8 cellular contexts compared by ENCODE assay signal in genomic region chr5:157464518-157465171, GRCh38. TPM values are rescaled to one million over a fixed set of nuclear protein-coding genes. Genes with fewer than 3 reads are reported as not detected.
DNase-seq lines count a peak whose midpoint lies in the region; ATAC-seq, FAIRE-seq and TF ChIP-seq lines count a peak whose summit lies in the region.

No MANE protein-coding gene starts in this region.

- no peak overlapping the region for H2AFZ ChIP-seq in neural progenitor cell (replicated peaks)

- no peak overlapping the region for H3K27ac ChIP-seq in neural progenitor cell
- H3K27ac ChIP-seq in vagina, result peak overlapping the region; percentile 67

- no peak overlapping the region for H3K9ac ChIP-seq in neural progenitor cell

- intact Hi-C loops in vagina (cut with DNase I), result loop anchor here (10.0 kb wide), 1 partner anchor 100 kb away; no protein-coding TSS in a partner anchor

- FAIRE-seq in bronchial epithelial cell (lab: Jason Lieb, UNC), result peak; percentile 77

- H3K9me3 Mint-ChIP-seq in neural progenitor cell, result no peaks in the 10 kb centered on the region

- H3K27ac Mint-ChIP-seq in neural progenitor cell, result peak overlapping the region; percentile 25

- peak overlapping the region; percentile 18 for H3K4me2 ChIP-seq in neural progenitor cell

- ATAC-seq in HG03045 (IDR thresholded peaks at IDR 0.05; ENCODE audit: unreplicated experiment), result peak; percentile 93
- peak; percentile 70 for ATAC-seq in SK-N-SH treated with all-trans-retinoic acid at 6 μM for 48 hours

- H3K4me3 Mint-ChIP-seq in neural progenitor cell, result peak overlapping the region; percentile 5

- peaks cover 2% of the 10 kb centered on the region for H3K36me3 Mint-ChIP-seq in neural progenitor cell

- H3K4me3 ChIP-seq in bronchial epithelial cell (ENCODE audit: low read depth, low read length), result no peak overlapping the region
- H3K4me3 ChIP-seq in neural progenitor cell, result no peak overlapping the region
- no peak overlapping the region for H3K4me3 ChIP-seq in vagina

- no peaks in the 10 kb centered on the region for H3K9me3 ChIP-seq in neural progenitor cell (ENCODE audit: low read depth)
- H3K9me3 ChIP-seq in vagina, result no peaks in the 10 kb centered on the region

- H4K20me1 ChIP-seq in neural progenitor cell (ENCODE audit: low read depth), result no peaks in the 10 kb centered on the region

- peaks cover 5% of the 10 kb centered on the region for H3F3A ChIP-seq in neural progenitor cell (ENCODE audit: low read depth)

- H3K27me3 ChIP-seq in bronchial epithelial cell (ENCODE audit: control insufficient read depth, insufficient read depth, low read length) (no peaks in the 10 kb centered on the region), neural progenitor cell (peaks cover 32% of the 10 kb centered on the region), vagina (no peaks in the 10 kb centered on the region)

- TF ChIP-seq CTCF in bronchial epithelial cell (IDR thresholded peaks at IDR 0.05; ENCODE audit: insufficient read depth, low read length, severe bottlenecking) (no peak), neural progenitor cell (IDR thresholded peaks at IDR 0.05) (no peak), vagina (IDR thresholded peaks at IDR 0.05) (no peak)

- DNase-seq in activated naive CD4-positive, alpha-beta T cell treated with Interleukin-2 at 50 U/mL for 16 hours, result peak; percentile 74
- no peak for DNase-seq in activated naive CD4-positive, alpha-beta T cell (lab: John Stamatoyannopoulos, UW)
- DNase-seq in bronchial epithelial cell (ENCODE audit: low read depth), result peak; percentile 98
- DNase-seq in neural progenitor cell (ENCODE audit: low spot score), result no peak
- no peak for DNase-seq in vagina (ENCODE audit: extremely low spot score in 2 of 2)
- DNase-seq in NCI-H1694 (lab: John Stamatoyannopoulos, UW), result no peak

- peaks cover 14% of the 10 kb centered on the region for H3K36me3 ChIP-seq in bronchial epithelial cell (ENCODE audit: control insufficient read depth, insufficient read depth, low read length)
- H3K36me3 ChIP-seq in neural progenitor cell, result no peaks in the 10 kb centered on the region
- no peaks in the 10 kb centered on the region for H3K36me3 ChIP-seq in vagina

- H3K4me1 ChIP-seq in neural progenitor cell (peaks cover 10% of the 10 kb centered on the region), vagina (peaks cover 48% of the 10 kb centered on the region)

- peaks cover 11% of the 10 kb centered on the region for H3K27me3 Mint-ChIP-seq in neural progenitor cell (ENCODE audit: insufficient read depth, low read depth)

- TF ChIP-seq POLR2A in vagina (IDR thresholded peaks at IDR 0.05), result no peak

- peaks cover 18% of the 10 kb centered on the region for H3K4me1 Mint-ChIP-seq in neural progenitor cell

- no peaks in the 10 kb centered on the region for H3K79me2 ChIP-seq in neural progenitor cell (ENCODE audit: low read depth)

TF ChIP-seq in SK-N-SH treated with all-trans-retinoic acid at 6 μM for 48 hours, 23 proteins besides CTCF, POLR2A, EP300 and RAD21:
- TF ChIP-seq SNAI2 (CRISPR knock-in tag; IDR thresholded peaks at IDR 0.05) (no peak), ISL1 (CRISPR knock-in tag; IDR thresholded peaks at IDR 0.05) (peak; percentile 31; the same call in 1 of the 2 replicates), POU6F1 (CRISPR knock-in tag; IDR thresholded peaks at IDR 0.05; ENCODE audit: borderline replicate concordance, low read depth) (no peak), BACH2 (CRISPR knock-in tag; IDR thresholded peaks at IDR 0.05; ENCODE audit: borderline replicate concordance) (no peak), GLIS3 (CRISPR knock-in tag; IDR thresholded peaks at IDR 0.05) (no peak), RARB (CRISPR knock-in tag; IDR thresholded peaks at IDR 0.05) (no peak), CSRNP3 (CRISPR knock-in tag; IDR thresholded peaks at IDR 0.05) (no peak), ZNF70 (CRISPR knock-in tag; IDR thresholded peaks at IDR 0.05) (no peak), PPARA (CRISPR knock-in tag; IDR thresholded peaks at IDR 0.05; ENCODE audit: borderline replicate concordance) (no peak), TOX (CRISPR knock-in tag; IDR thresholded peaks at IDR 0.05; ENCODE audit: borderline replicate concordance) (peak; percentile 6; the same call in 1 of the 2 replicates), OSR1 (CRISPR knock-in tag; IDR thresholded peaks at IDR 0.05) (no peak), CREB5 (CRISPR knock-in tag; IDR thresholded peaks at IDR 0.05; ENCODE audit: low read depth) (no peak), TSHZ2 (CRISPR knock-in tag; IDR thresholded peaks at IDR 0.05) (no peak), ZNF8 (CRISPR knock-in tag; IDR thresholded peaks at IDR 0.05) (no peak), ZFP3 (CRISPR knock-in tag; IDR thresholded peaks at IDR 0.05) (no peak), ZC3H10 (CRISPR knock-in tag; IDR thresholded peaks at IDR 0.05) (no peak)
TF ChIP-seq in SK-N-SH treated with all-trans-retinoic acid at 6 μM for 48 hours: peak in this region for 2.

RNA-seq across cellular contexts. Expression of gene NIPAL4, which starts 4.6 kb away (rescaled TPM):
- total RNA-seq in bronchial epithelial cell, result 5.3 and 9.2 TPM in 2 replicates
- total RNA-seq in neural progenitor cell (ENCODE audit: low replicate concordance), result not detected in 2 replicates
- total RNA-seq in vagina, result 12.0 TPM

Comparison
In these comparisons a context has a peak if more than half of its experiments do, and no peak if none do; other contexts are left out.
1. DNase-seq: peak in activated naive CD4-positive, alpha-beta T cell treated with Interleukin-2 at 50 U/mL for 16 hours (single experiment) and bronchial epithelial cell (single experiment); none in activated naive CD4-positive, alpha-beta T cell (0 of 4), neural progenitor cell (single experiment), vagina (0 of 2) and NCI-H1694 (single experiment).